8 cellular contexts compared by ENCODE assay signal in the genomic region with DNA sequence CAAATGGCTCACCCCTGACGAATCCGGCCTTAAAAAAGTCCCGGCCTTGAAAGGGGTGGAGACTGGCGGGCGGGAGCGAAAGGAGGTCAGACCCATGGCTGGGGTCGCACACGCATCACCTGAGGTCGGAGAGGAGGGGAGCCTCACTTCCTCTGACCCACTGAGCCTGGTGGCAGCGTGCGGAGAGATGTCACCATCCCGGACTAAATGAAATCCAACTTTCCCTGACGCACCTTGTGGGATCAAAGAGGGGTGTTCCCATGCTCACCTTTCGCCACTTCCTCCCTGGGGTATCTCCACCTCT. TPM values are rescaled to one million over a fixed set of nuclear protein-coding genes. Genes with fewer than 3 reads are reported as not detected.
DNase-seq lines count a peak whose midpoint lies in the region; ATAC-seq, FAIRE-seq and TF ChIP-seq lines count a peak whose summit lies in the region.

No MANE protein-coding gene starts in this region.

- H3K9me3 ChIP-seq in iPS-15b (ENCODE audit: control insufficient read depth, insufficient read depth, low read length), result no peaks in the 10 kb centered on the region

- peaks cover 38% of the 10 kb centered on the region for H3K4me1 Mint-ChIP-seq in activated T-helper 17 cell treated with anti-CD3 and anti-CD28 coated beads, Interleukin-2, amount 50 U/mL, for 72 hours

- peak overlapping the region; percentile 72 for H3K27ac Mint-ChIP-seq in activated T-helper 17 cell treated with anti-CD3 and anti-CD28 coated beads, Interleukin-2, amount 50 U/mL, for 72 hours

- peak overlapping the region; percentile 98 for H3K4me3 Mint-ChIP-seq in activated T-helper 17 cell treated with anti-CD3 and anti-CD28 coated beads, Interleukin-2, amount 50 U/mL, for 72 hours

- H3K4me3 ChIP-seq in iPS-15b (ENCODE audit: low read depth, low read length), result peak overlapping the region; percentile 86

- FAIRE-seq in GM12892 (lab: Jason Lieb, UNC), result no peak

- TF ChIP-seq POLR2A in GM12892 (IDR thresholded peaks at IDR 0.05; ENCODE audit: low read depth, low read length), result no peak

- peaks cover 16% of the 10 kb centered on the region for H3K4me1 ChIP-seq in iPS-15b (ENCODE audit: control insufficient read depth, insufficient read depth, low read length)

- peaks cover 12% of the 10 kb centered on the region for H3K27me3 ChIP-seq in iPS-15b (ENCODE audit: control insufficient read depth, insufficient read depth, low read length)

- H3K36me3 ChIP-seq in iPS-15b (ENCODE audit: control insufficient read depth, insufficient read depth, low read length), result peaks cover 8% of the 10 kb centered on the region

- H3K9me3 Mint-ChIP-seq in activated T-helper 17 cell treated with anti-CD3 and anti-CD28 coated beads, Interleukin-2, amount 50 U/mL, for 72 hours, result no peaks in the 10 kb centered on the region

- H3K27me3 Mint-ChIP-seq in activated T-helper 17 cell treated with anti-CD3 and anti-CD28 coated beads, Interleukin-2, amount 50 U/mL, for 72 hours, result no peaks in the 10 kb centered on the region

- H3K36me3 Mint-ChIP-seq in activated T-helper 17 cell treated with anti-CD3 and anti-CD28 coated beads, Interleukin-2, amount 50 U/mL, for 72 hours (ENCODE audit: low read depth), result peaks cover 26% of the 10 kb centered on the region

- DNase-seq in activated CD4-positive, alpha-beta T cell treated with anti-CD3 and anti-CD28 coated beads for 48 hours, result peak; percentile 49
- no peak for DNase-seq in activated CD4-positive, alpha-beta T cell treated with anti-CD3 and anti-CD28 coated beads for 1 hour
- DNase-seq in stimulated activated naive CD8-positive, alpha-beta T cell treated with anti-CD3 and anti-CD28 coated beads, Interleukin-15, Interleukin-2, amounts not matched to agents 100 U/mL and 50 U/mL, for 24 hours, result peak; percentile 49
- DNase-seq in GM12892 (ENCODE audit: insufficient read length), result no peak

- no peak for ATAC-seq in activated T-helper 17 cell treated with anti-CD3 and anti-CD28 coated beads, Interleukin-2, amount 50 U/mL, for 72 hours (replicated peaks)
- no peak for ATAC-seq in stimulated activated naive CD8-positive, alpha-beta T cell treated with anti-CD3 and anti-CD28 coated beads, Interleukin-15, Interleukin-2, amounts not matched to agents 100 U/mL and 50 U/mL, for 24 hours
- ATAC-seq in GM19467 (IDR thresholded peaks at IDR 0.05; ENCODE audit: unreplicated experiment) (no peak), HG02981 (IDR thresholded peaks at IDR 0.05; ENCODE audit: unreplicated experiment) (no peak)

- peak overlapping the region; percentile 88 for H3K9ac ChIP-seq in iPS-15b (ENCODE audit: low read depth, low read length)

RNA-seq across cellular contexts. Expression of gene SLC41A1, which starts 0.7 kb away (rescaled TPM):
- 10 to 100 TPM; 27.7 to 56.8 TPM for total RNA-seq in activated T-helper 17 cell treated with anti-CD3 and anti-CD28 coated beads, Interleukin-2, amount 50 U/mL, for 72 hours
- polyA plus RNA-seq in GM12892 (2012; ENCODE audit: missing spikeins), result 3.0 TPM

RNA-seq across cellular contexts. Expression of gene PM20D1, which starts 36.2 kb away (rescaled TPM):
- under 1 TPM; 0.32 TPM for total RNA-seq in activated T-helper 17 cell treated with anti-CD3 and anti-CD28 coated beads, Interleukin-2, amount 50 U/mL, for 72 hours
- 0.34 TPM for polyA plus RNA-seq in GM12892 (2012; ENCODE audit: missing spikeins)

RNA-seq across cellular contexts. Expression of gene RAB29, which starts 38.4 kb away (rescaled TPM):
- 10 to 100 TPM; 31.9 to 40.4 TPM for total RNA-seq in activated T-helper 17 cell treated with anti-CD3 and anti-CD28 coated beads, Interleukin-2, amount 50 U/mL, for 72 hours
- 14.0 TPM for polyA plus RNA-seq in GM12892 (2012; ENCODE audit: missing spikeins)

Comparison
In these comparisons a context has a peak if more than half of its experiments do, and no peak if none do; other contexts are left out.
1. DNase-seq: peak in activated CD4-positive, alpha-beta T cell treated with anti-CD3 and anti-CD28 coated beads for 48 hours (single experiment) and stimulated activated naive CD8-positive, alpha-beta T cell treated with anti-CD3 and anti-CD28 coated beads, Interleukin-15, Interleukin-2, amounts not matched to agents 100 U/mL and 50 U/mL, for 24 hours (single experiment); none in activated CD4-positive, alpha-beta T cell treated with anti-CD3 and anti-CD28 coated beads for 1 hour (single experiment) and GM12892 (single experiment).